Comparison of ENCODE assay signal across 22 cellular contexts in the genomic region with DNA sequence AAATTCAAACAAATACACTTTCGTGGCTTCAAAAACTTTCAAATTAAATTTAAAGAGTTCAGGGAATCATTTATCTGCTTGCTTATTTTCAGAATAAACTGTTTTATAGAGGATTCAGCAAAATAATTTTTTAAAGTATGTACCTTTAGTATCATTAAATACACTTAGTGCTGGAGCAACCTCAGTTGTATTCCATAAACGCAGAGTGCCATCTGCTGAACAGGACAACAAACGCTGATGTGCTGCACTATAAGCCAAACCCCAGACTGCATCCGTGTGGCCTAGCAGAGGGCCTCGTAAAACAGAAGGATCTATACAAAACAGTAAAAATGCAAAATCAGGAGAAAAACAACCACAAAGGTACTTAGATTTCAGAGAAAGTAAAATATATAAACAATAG.
"Had no signal": no experiment of that assay in that cellular context is flagged by ENCODE, and none has a peak within 500 bp of the region (broad histone marks: within the 10 kb centered on the region; RNA-seq: fewer than 3 reads in every experiment).

No MANE protein-coding gene starts in this region.

- H3K27ac Mint-ChIP-seq: activated CD4-positive, alpha-beta memory T cell treated with anti-CD3 and anti-CD28 coated beads, Interleukin-2, amount 10 ng/mL, durations not matched to agents 7 days and 5 days; activated naive CD4-positive, alpha-beta T cell treated with anti-CD3 and anti-CD28 coated beads, Interleukin-2, amount 10 ng/mL, durations not matched to agents 7 days and 5 days; stimulated activated naive CD8-positive, alpha-beta T cell treated with anti-CD3 and anti-CD28 coated beads, Interleukin-15, Interleukin-2, amounts not matched to agents 100 ng/mL and 50 ng/mL, for 24 hours; T-helper 1 cell treated with Interleukin-12 subunit alpha and Interleukin-12 subunit beta and Interleukin-4 antibody, amounts not matched to agents 30 μg/mL and 1 μg/mL, for 36 hours; WTC11 had no signal

- H3K4me3 Mint-ChIP-seq: activated CD4-positive, alpha-beta memory T cell treated with anti-CD3 and anti-CD28 coated beads, Interleukin-2, amount 10 ng/mL, durations not matched to agents 7 days and 5 days; activated CD4-positive, alpha-beta T cell treated with anti-CD3 and anti-CD28 coated beads for 36 hours; activated naive CD4-positive, alpha-beta T cell treated with anti-CD3 and anti-CD28 coated beads, Interleukin-2, amount 10 ng/mL, durations not matched to agents 7 days and 5 days; activated naive CD8-positive, alpha-beta T cell treated with anti-CD3 and anti-CD28 coated beads, Interleukin-2, amount 50 U/mL, for 24 hours; stimulated activated naive CD8-positive, alpha-beta T cell treated with anti-CD3 and anti-CD28 coated beads, Interleukin-15, Interleukin-2, amounts not matched to agents 100 ng/mL and 50 ng/mL, for 24 hours; T-helper 1 cell treated with Interleukin-12 subunit alpha and Interleukin-12 subunit beta and Interleukin-4 antibody, amounts not matched to agents 30 μg/mL and 1 μg/mL, for 36 hours; WTC11 had no signal

- H3K27ac ChIP-seq: brain microvascular endothelial cell, suprapubic skin, vagina had no signal

- H3K4me1 ChIP-seq: suprapubic skin, vagina had no signal

- DNase-seq: activated CD4-positive, alpha-beta memory T cell treated with anti-CD3 and anti-CD28 coated beads, Interleukin-2, amount 10 ng/mL, durations not matched to agents 7 days and 5 days; activated CD4-positive, alpha-beta T cell treated with anti-CD3 and anti-CD28 coated beads for 36 hours; activated naive CD4-positive, alpha-beta T cell treated with anti-CD3 and anti-CD28 coated beads, Interleukin-2, amount 10 ng/mL, durations not matched to agents 7 days and 5 days; activated naive CD8-positive, alpha-beta T cell treated with anti-CD3 and anti-CD28 coated beads, Interleukin-2, amount 50 U/mL, for 24 hours; activated T-cell treated with anti-CD3 and anti-CD28 coated beads, Interleukin-2, amount 50 U/mL, for 1 hour; aorta; brain microvascular endothelial cell; central memory CD4-positive, alpha-beta T cell; cortex of kidney; erythroblast; foreskin melanocyte; glutamatergic neuron; hippocampal formation; mammary epithelial cell; midbrain; trophoblast cell had no signal

- H3K9me3 ChIP-seq: suprapubic skin, vagina had no signal

- H3K27me3 Mint-ChIP-seq: activated CD4-positive, alpha-beta memory T cell treated with anti-CD3 and anti-CD28 coated beads, Interleukin-2, amount 10 ng/mL, durations not matched to agents 7 days and 5 days; activated CD4-positive, alpha-beta T cell treated with anti-CD3 and anti-CD28 coated beads for 36 hours; activated naive CD4-positive, alpha-beta T cell treated with anti-CD3 and anti-CD28 coated beads, Interleukin-2, amount 10 ng/mL, durations not matched to agents 7 days and 5 days; activated naive CD8-positive, alpha-beta T cell treated with anti-CD3 and anti-CD28 coated beads, Interleukin-2, amount 50 U/mL, for 24 hours; activated T-helper 17 cell treated with anti-CD3 and anti-CD28 coated beads, Interleukin-2, amount 50 U/mL, for 72 hours; stimulated activated naive CD8-positive, alpha-beta T cell treated with anti-CD3 and anti-CD28 coated beads, Interleukin-15, Interleukin-2, amounts not matched to agents 100 ng/mL and 50 ng/mL, for 24 hours had no signal

- H3K9me3 Mint-ChIP-seq: activated CD4-positive, alpha-beta memory T cell treated with anti-CD3 and anti-CD28 coated beads, Interleukin-2, amount 10 ng/mL, durations not matched to agents 7 days and 5 days; activated naive CD4-positive, alpha-beta T cell treated with anti-CD3 and anti-CD28 coated beads, Interleukin-2, amount 10 ng/mL, durations not matched to agents 7 days and 5 days; activated naive CD8-positive, alpha-beta T cell treated with anti-CD3 and anti-CD28 coated beads, Interleukin-2, amount 50 U/mL, for 24 hours; activated T-helper 17 cell treated with anti-CD3 and anti-CD28 coated beads, Interleukin-2, amount 50 U/mL, for 72 hours; stimulated activated naive CD8-positive, alpha-beta T cell treated with anti-CD3 and anti-CD28 coated beads, Interleukin-15, Interleukin-2, amounts not matched to agents 100 ng/mL and 50 ng/mL, for 24 hours; T-helper 1 cell treated with Interleukin-12 subunit alpha and Interleukin-12 subunit beta and Interleukin-4 antibody, amounts not matched to agents 30 μg/mL and 1 μg/mL, for 36 hours had no signal

- H3K27me3 ChIP-seq: brain microvascular endothelial cell, suprapubic skin, vagina had no signal

- ATAC-seq: WTC11 had no signal

- H3K4me3 ChIP-seq: suprapubic skin, vagina had no signal
